ENCODE assay signal across 8 cellular contexts in genomic region chr11:99015634-99016454, GRCh38. TPM values are rescaled to one million over a fixed set of nuclear protein-coding genes. Genes with fewer than 3 reads are reported as not detected.
DNase-seq lines count a peak whose midpoint lies in the region; ATAC-seq and TF ChIP-seq lines count a peak whose summit lies in the region.

No MANE protein-coding gene starts in this region.

- H3K36me3 Mint-ChIP-seq in activated naive CD8-positive, alpha-beta T cell treated with anti-CD3 and anti-CD28 coated beads, Interleukin-2, amount 50 U/mL, for 24 hours (ENCODE audit: low read depth), result no peaks in the 10 kb centered on the region
- H3K36me3 Mint-ChIP-seq in stimulated activated effector memory CD8-positive, alpha-beta T cell treated with anti-CD3 and anti-CD28 coated beads, Interleukin-12 subunit alpha, Interleukin-12 subunit beta, amount 100 ng/mL, for 72 hours, result peaks cover 4% of the 10 kb centered on the region

- no peaks in the 10 kb centered on the region for H3K9me3 Mint-ChIP-seq in activated naive CD8-positive, alpha-beta T cell treated with anti-CD3 and anti-CD28 coated beads, Interleukin-2, amount 50 U/mL, for 24 hours
- H3K9me3 Mint-ChIP-seq in stimulated activated effector memory CD8-positive, alpha-beta T cell treated with anti-CD3 and anti-CD28 coated beads, Interleukin-12 subunit alpha, Interleukin-12 subunit beta, amount 100 ng/mL, for 72 hours, result peaks cover 8% of the 10 kb centered on the region

- ATAC-seq in HG03025 (IDR thresholded peaks at IDR 0.05; ENCODE audit: low FRiP score, unreplicated experiment) (peak; percentile 68), lower lobe of right lung (peak; percentile 43 to 59)
- ATAC-seq in activated naive CD8-positive, alpha-beta T cell treated with anti-CD3 and anti-CD28 coated beads, Interleukin-2, amount 50 U/mL, for 24 hours, result no peak
- ATAC-seq in stimulated activated effector memory CD8-positive, alpha-beta T cell treated with anti-CD3 and anti-CD28 coated beads, Interleukin-12 subunit alpha, Interleukin-12 subunit beta, amount 100 ng/mL, for 72 hours, result no peak

- POLR2A ChIA-PET in AG04449 (lab: Yijun Ruan, JAX), result no interaction called here

- intact Hi-C loops in breast epithelium (cut with DNase I; ENCODE audit: low total_unique reads) (no loop called here), lower lobe of right lung (cut with DNase I) (no loop called here)

- no peaks in the 10 kb centered on the region for H3K36me3 ChIP-seq in breast epithelium
- H3K36me3 ChIP-seq in lower lobe of right lung, result no peaks in the 10 kb centered on the region

- H3K27ac ChIP-seq in breast epithelium, result no peak overlapping the region
- no peak overlapping the region for H3K27ac ChIP-seq in lower lobe of right lung

- DNase-seq in AG04449 (ENCODE audit: low read depth, low spot score), result no peak
- peak; percentile 42 for DNase-seq in NCI-H460 (ENCODE audit: extremely low read depth, low read depth)
- no peak for DNase-seq in breast epithelium (ENCODE audit: low spot score in 2 of 2)
- no peak for DNase-seq in lower lobe of right lung
- DNase-seq in activated naive CD8-positive, alpha-beta T cell treated with anti-CD3 and anti-CD28 coated beads, Interleukin-2, amount 50 U/mL, for 24 hours, result no peak
- no peak for DNase-seq in stimulated activated effector memory CD8-positive, alpha-beta T cell treated with anti-CD3 and anti-CD28 coated beads, Interleukin-12 subunit alpha, Interleukin-12 subunit beta, amount 100 ng/mL, for 72 hours (ENCODE audit: low spot score in 2 of 2)

- TF ChIP-seq POLR2A in breast epithelium (IDR thresholded peaks at IDR 0.05), result no peak

- H3K4me1 Mint-ChIP-seq in activated naive CD8-positive, alpha-beta T cell treated with anti-CD3 and anti-CD28 coated beads, Interleukin-2, amount 50 U/mL, for 24 hours, result peaks cover 7% of the 10 kb centered on the region
- peaks cover 7% of the 10 kb centered on the region for H3K4me1 Mint-ChIP-seq in stimulated activated effector memory CD8-positive, alpha-beta T cell treated with anti-CD3 and anti-CD28 coated beads, Interleukin-12 subunit alpha, Interleukin-12 subunit beta, amount 100 ng/mL, for 72 hours

- H3K4me3 ChIP-seq in AG04449 (ENCODE audit: low read depth, low read length), result no peak overlapping the region
- H3K4me3 ChIP-seq in GM12875 (ENCODE audit: low read depth, low read length), result no peak overlapping the region
- H3K4me3 ChIP-seq in breast epithelium, result no peak overlapping the region
- no peak overlapping the region for H3K4me3 ChIP-seq in lower lobe of right lung

- H3K9me3 ChIP-seq in breast epithelium (no peaks in the 10 kb centered on the region), lower lobe of right lung (no peaks in the 10 kb centered on the region)

- H3K4me1 ChIP-seq in breast epithelium, result no peaks in the 10 kb centered on the region
- H3K4me1 ChIP-seq in lower lobe of right lung, result no peaks in the 10 kb centered on the region

- no peak overlapping the region for H3K27ac Mint-ChIP-seq in activated naive CD8-positive, alpha-beta T cell treated with anti-CD3 and anti-CD28 coated beads, Interleukin-2, amount 50 U/mL, for 24 hours
- no peak overlapping the region for H3K27ac Mint-ChIP-seq in stimulated activated effector memory CD8-positive, alpha-beta T cell treated with anti-CD3 and anti-CD28 coated beads, Interleukin-12 subunit alpha, Interleukin-12 subunit beta, amount 100 ng/mL, for 72 hours

- peaks cover 0 to 23% of the 10 kb centered on the region in 2 donors for H3K27me3 ChIP-seq in breast epithelium
- H3K27me3 ChIP-seq in lower lobe of right lung (ENCODE audit: low read depth), result peaks cover 10% of the 10 kb centered on the region

- peak; percentile 56 for TF ChIP-seq CTCF in AG04449 (IDR thresholded peaks at IDR 0.05; ENCODE audit: insufficient read depth, low read length, missing control alignments)
- TF ChIP-seq CTCF in GM12875 (IDR thresholded peaks at IDR 0.05; ENCODE audit: borderline replicate concordance, insufficient read depth, low read depth, low read length), result peak; percentile 60; the same call in 1 of the 2 replicates
- peak; percentile 47 to 71 (median 66) for TF ChIP-seq CTCF in breast epithelium (IDR thresholded peaks at IDR 0.05)
- TF ChIP-seq CTCF in lower lobe of right lung (IDR thresholded peaks at IDR 0.05), result peak; percentile 74

- no peak overlapping the region for H3K4me3 Mint-ChIP-seq in activated naive CD8-positive, alpha-beta T cell treated with anti-CD3 and anti-CD28 coated beads, Interleukin-2, amount 50 U/mL, for 24 hours
- H3K4me3 Mint-ChIP-seq in stimulated activated effector memory CD8-positive, alpha-beta T cell treated with anti-CD3 and anti-CD28 coated beads, Interleukin-12 subunit alpha, Interleukin-12 subunit beta, amount 100 ng/mL, for 72 hours, result no peak overlapping the region

- H3K27me3 Mint-ChIP-seq in activated naive CD8-positive, alpha-beta T cell treated with anti-CD3 and anti-CD28 coated beads, Interleukin-2, amount 50 U/mL, for 24 hours, result peaks cover 18% of the 10 kb centered on the region

- CTCF ChIA-PET in AG04449 (lab: Yijun Ruan, JAX), result interaction anchor here (1.0 to 2.2 kb wide), 8 partner anchors 8 to 1322 kb away, joined by 3 to 11 read pairs (median 3); no protein-coding TSS in a partner anchor

RNA-seq across cellular contexts. Expression of gene CNTN5, which starts 4.9 kb away (rescaled TPM):
- 0.26 and 0.32 TPM in 2 replicates for total RNA-seq in NCI-H460 (2014; rRNA removed; shearing (Covaris generic))
- 0.08 and 0.69 TPM in 2 replicates for polyA plus RNA-seq in NCI-H460 (2014; cell fraction: nucleus; rRNA removed)
- total RNA-seq in breast epithelium (not detected), lower lobe of right lung (0.24 TPM)

Comparison
In these comparisons a context has a peak if more than half of its experiments do, and no peak if none do; other contexts are left out.
1. ATAC-seq: peak in HG03025 (single experiment) and lower lobe of right lung (2 of 2); none in activated naive CD8-positive, alpha-beta T cell treated with anti-CD3 and anti-CD28 coated beads, Interleukin-2, amount 50 U/mL, for 24 hours (single experiment) and stimulated activated effector memory CD8-positive, alpha-beta T cell treated with anti-CD3 and anti-CD28 coated beads, Interleukin-12 subunit alpha, Interleukin-12 subunit beta, amount 100 ng/mL, for 72 hours (single experiment).
2. Peak in every context shown above with its lines, with median percentiles within 50 percentile points of each other: CTCF ChIP-seq.